In genomic region chr2:28755411-28755810, GRCh38 we compare ENCODE assay signal across 1 cellular context.
TF ChIP-seq lines count a peak whose summit lies in the region.

No MANE protein-coding gene starts in this region.

TF ChIP-seq in GM12878, 131 proteins besides CTCF, POLR2A, EP300 and RAD21:
- TF ChIP-seq BHLHE40 (IDR thresholded peaks at IDR 0.05; ENCODE audit: borderline replicate concordance in 1 of 2, low read depth in 2 of 2, low read length in 1 of 2) = no peak
- no peak for TF ChIP-seq FOS (IDR thresholded peaks at IDR 0.05; ENCODE audit: borderline replicate concordance, extremely low read depth, insufficient read length)
- TF ChIP-seq CBFB (IDR thresholded peaks at IDR 0.05; ENCODE audit: low read depth) = no peak
- TF ChIP-seq ZBTB40 (IDR thresholded peaks at IDR 0.05; ENCODE audit: borderline replicate concordance) = no peak
- no peak for TF ChIP-seq STAT3 (IDR thresholded peaks at IDR 0.05; ENCODE audit: low read depth, low read length)
- TF ChIP-seq, protein P1, sequence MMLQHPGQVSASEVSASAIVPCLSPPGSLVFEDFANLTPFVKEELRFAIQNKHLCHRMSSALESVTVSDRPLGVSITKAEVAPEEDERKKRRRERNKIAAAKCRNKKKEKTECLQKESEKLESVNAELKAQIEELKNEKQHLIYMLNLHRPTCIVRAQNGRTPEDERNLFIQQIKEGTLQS (IDR thresholded peaks at IDR 0.05; ENCODE audit: borderline replicate concordance, extremely low read depth, low read depth, low read length) = no peak
- TF ChIP-seq HSF1 (IDR thresholded peaks at IDR 0.05; ENCODE audit: low read depth, low read length) = no peak
- TF ChIP-seq HDAC2 (IDR thresholded peaks at IDR 0.05) = no peak
- no peak for TF ChIP-seq E2F4 (IDR thresholded peaks at IDR 0.05; ENCODE audit: low read depth, low read length)
- TF ChIP-seq IKZF2 (IDR thresholded peaks at IDR 0.05) = no peak
- no peak for TF ChIP-seq CHD1 (IDR thresholded peaks at IDR 0.05; ENCODE audit: low read depth, low read length)
- TF ChIP-seq MAX (IDR thresholded peaks at IDR 0.05; ENCODE audit: low read depth, low read length) = no peak
- TF ChIP-seq CHD4 (IDR thresholded peaks at IDR 0.05) = no peak
- TF ChIP-seq ZSCAN29 (IDR thresholded peaks at IDR 0.05) = no peak
- no peak for TF ChIP-seq NR2C1 (IDR thresholded peaks at IDR 0.05)
